In genomic region chr10:92177546-92177945, GRCh38 we compare ENCODE assay signal across 16 cellular contexts.
DNase-seq lines count a peak whose midpoint lies in the region; ATAC-seq and TF ChIP-seq lines count a peak whose summit lies in the region.
"Had no signal": no experiment of that assay in that cellular context is flagged by ENCODE, and none has a peak within 500 bp of the region (broad histone marks: within the 10 kb centered on the region; RNA-seq: fewer than 3 reads in every experiment).

No MANE protein-coding gene starts in this region.

- H3K79me1 ChIP-seq in neuronal stem cell (ENCODE audit: low read depth, low read length): no peaks in the 10 kb centered on the region

- DNase-seq in G401 (ENCODE audit: low spot score): peak; percentile 50
- DNase-seq in M059J (ENCODE audit: low read depth): peak; percentile 3
- DNase-seq in choroid plexus epithelial cell (ENCODE audit: low read depth): peak; percentile 23
- no peak for DNase-seq in Caco-2
- DNase-seq in neuronal stem cell (ENCODE audit: low spot score): no peak
- DNase-seq: BE2C; CD4-positive, alpha-beta memory T cell; DMS153; DMS79 treated with DMSO at 0.1 percent for 48 hours; GOT3; H9; HFFc6; KBM-7 had no signal

- no peak overlapping the region for H2AK5ac ChIP-seq in neuronal stem cell (ENCODE audit: low read depth, low read length)

- H2BK12ac ChIP-seq in neuronal stem cell (ENCODE audit: low read length): no peak overlapping the region

- H3K23ac ChIP-seq in neuronal stem cell (ENCODE audit: low read depth, low read length, poor library complexity): no peak overlapping the region

- TF ChIP-seq CTCF in choroid plexus epithelial cell (conservative IDR thresholded peaks at IDR 0.05; ENCODE audit: low read depth, low read length): no peak
- TF ChIP-seq CTCF in Caco-2 (IDR thresholded peaks at IDR 0.05; ENCODE audit: insufficient read depth in 1 of 2, low read depth in 1 of 2, low read length in 1 of 2, severe bottlenecking in 1 of 2, unreplicated experiment in 1 of 2): no peak

- no peak overlapping the region for H2BK120ac ChIP-seq in neuronal stem cell (ENCODE audit: low read depth, low read length)

- no peak overlapping the region for H3K18ac ChIP-seq in neuronal stem cell (ENCODE audit: low read length)

- no peak overlapping the region for H2AFZ ChIP-seq in neuronal stem cell (ENCODE audit: low read length)

- POLR2A ChIA-PET in Caco-2 (lab: Charles Lee): no interaction called here

- H3K27ac Mint-ChIP-seq in Caco-2 (ENCODE audit: unreplicated experiment): no peak overlapping the region
- H3K27ac Mint-ChIP-seq: H9, HFFc6 had no signal

- in situ Hi-C loops in G401 (cut with HindIII; ENCODE audit: low sequenced_read_pairs): no loop called here

- H3K4me1 ChIP-seq in Caco-2: no peaks in the 10 kb centered on the region
- H3K4me1 ChIP-seq in neuronal stem cell (ENCODE audit: control insufficient read depth in 2 of 2, insufficient read depth in 1 of 2, low read depth in 1 of 2, low read length in 2 of 2): no peaks in the 10 kb centered on the region
- H3K4me1 ChIP-seq: A549 had no signal

- H3K4me3 Mint-ChIP-seq in Caco-2 (ENCODE audit: unreplicated experiment): no peak overlapping the region
- H3K4me3 Mint-ChIP-seq: H9, HFFc6 had no signal

- no CpG with 5 or more reads among the region's 1 CpG for WGBS in neuronal stem cell (ENCODE audit: extremely low coverage in 2 of 2, insufficient read length in 2 of 2, insufficient replicate concordance in 1 of 2), 2 donors

- no peak overlapping the region for H3K14ac ChIP-seq in neuronal stem cell (ENCODE audit: low read length)

- H3K4me1 Mint-ChIP-seq in Caco-2 (ENCODE audit: low read depth, unreplicated experiment): no peaks in the 10 kb centered on the region

- CTCF ChIA-PET in Caco-2 (lab: Charles Lee): interaction anchor here (0.6 kb wide), 1 partner anchor 213 kb away, joined by 3 read pairs; no protein-coding TSS in a partner anchor

- H3K36me3 ChIP-seq in Caco-2 (ENCODE audit: control insufficient read depth, insufficient read depth, low read length) (no peaks in the 10 kb centered on the region), neuronal stem cell (replicated peaks in 1 of 2; ENCODE audit: control insufficient read depth in 2 of 2, insufficient read depth in 2 of 2, low read length in 2 of 2) (no peaks in the 10 kb centered on the region)
- H3K36me3 ChIP-seq: BE2C had no signal

- no peak overlapping the region for H3K9ac ChIP-seq in neuronal stem cell (ENCODE audit: low read depth, low read length, poor library complexity)

- H3K4me3 ChIP-seq in choroid plexus epithelial cell (ENCODE audit: low read depth, low read length) (no peak overlapping the region), Caco-2 (ENCODE audit: low read depth, low read length) (no peak overlapping the region), neuronal stem cell (ENCODE audit: low read length in 2 of 2) (no peak overlapping the region)
- H3K4me3 ChIP-seq: A549 had no signal

- no peak overlapping the region for H3K4me2 ChIP-seq in neuronal stem cell (ENCODE audit: insufficient read depth, low read length, poor library complexity, severe bottlenecking)
- H3K4me2 ChIP-seq: A549 had no signal

- H3K9me3 ChIP-seq in Caco-2 (peaks cover 4% of the 10 kb centered on the region), neuronal stem cell (replicated peaks in 1 of 2; ENCODE audit: control insufficient read depth in 2 of 2, insufficient read depth in 1 of 2, low read depth in 1 of 2, low read length in 2 of 2) (peaks cover 0 to 8% of the 10 kb centered on the region in 2 donors)
- H3K9me3 ChIP-seq: A549, BE2C had no signal

- H4K8ac ChIP-seq in neuronal stem cell (ENCODE audit: low read depth, low read length): no peak overlapping the region

- no peaks in the 10 kb centered on the region for H3K27me3 Mint-ChIP-seq in Caco-2 (ENCODE audit: insufficient read depth, unreplicated experiment)
- H3K27me3 Mint-ChIP-seq: CD4-positive, alpha-beta memory T cell had no signal

- H3K27ac ChIP-seq in neuronal stem cell (replicated peaks; ENCODE audit: low read length): no peak overlapping the region
- H3K27ac ChIP-seq: A549, C4-2B had no signal

- no TSS peak for BruUV-seq in Caco-2 (replicated peaks; lab: Mats Ljungman, UMichigan)

- no peaks in the 10 kb centered on the region for H3K36me3 Mint-ChIP-seq in Caco-2 (ENCODE audit: insufficient read depth, unreplicated experiment)

- no peak overlapping the region for H3K4ac ChIP-seq in neuronal stem cell (ENCODE audit: low read length)

- H3K9me3 Mint-ChIP-seq in Caco-2 (ENCODE audit: unreplicated experiment): no peaks in the 10 kb centered on the region
- H3K9me3 Mint-ChIP-seq: CD4-positive, alpha-beta memory T cell; H9; HFFc6 had no signal

- no peaks in the 10 kb centered on the region for H3K27me3 ChIP-seq in Caco-2 (replicated peaks; ENCODE audit: control insufficient read depth, insufficient read depth, low read length)
- no peaks in the 10 kb centered on the region for H3K27me3 ChIP-seq in neuronal stem cell (ENCODE audit: control insufficient read depth in 3 of 3, insufficient read depth in 3 of 3, low read depth in 1 of 3, low read length in 3 of 3)
- H3K27me3 ChIP-seq: BE2C had no signal

- no peak overlapping the region for H2BK5ac ChIP-seq in neuronal stem cell (ENCODE audit: low read length)

- H4K91ac ChIP-seq in neuronal stem cell (ENCODE audit: low read depth, low read length, poor library complexity): no peak overlapping the region

- intact Hi-C loops in Caco-2 (cut with micrococcal nuclease; ENCODE audit: unreplicated experiment): no loop called here

- H2BK15ac ChIP-seq in neuronal stem cell (ENCODE audit: low read length): no peak overlapping the region

- ATAC-seq in HG02938 (IDR thresholded peaks at IDR 0.05; ENCODE audit: unreplicated experiment): no peak
- ATAC-seq: A549 had no signal

Comparison
In these comparisons a context has a peak if more than half of its experiments do, and no peak if none do; other contexts are left out.
1. DNase-seq: peak in G401 (single experiment), M059J (single experiment) and choroid plexus epithelial cell (single experiment); none in Caco-2 (0 of 2) and neuronal stem cell (single experiment).